15 cellular contexts compared by ENCODE assay signal in the genomic region with DNA sequence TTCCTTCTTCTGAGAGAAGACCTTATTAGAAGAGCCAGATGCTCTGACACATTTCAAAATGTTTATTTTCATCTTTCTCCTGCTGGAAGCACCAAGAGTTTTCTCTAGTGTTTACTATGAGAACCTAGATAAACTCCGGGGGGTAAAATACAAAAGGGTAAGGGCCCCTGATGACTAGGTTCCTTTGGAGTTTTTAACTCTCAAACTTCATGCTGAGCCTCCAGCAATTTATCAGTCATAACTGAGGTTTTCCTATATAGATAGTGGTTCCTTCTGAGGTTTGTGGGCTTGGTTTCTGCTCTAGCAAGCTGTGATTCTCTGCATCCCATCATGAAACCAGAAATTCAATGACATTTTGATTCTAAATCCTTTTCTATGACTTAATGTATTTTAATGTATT.
"Had no signal": no experiment of that assay in that cellular context is flagged by ENCODE, and none has a peak within 500 bp of the region (broad histone marks: within the 10 kb centered on the region; RNA-seq: fewer than 3 reads in every experiment).

No MANE protein-coding gene starts in this region.

- H3K4me3 ChIP-seq: spleen, thoracic aorta, upper lobe of left lung had no signal

- H3K9ac ChIP-seq: parathyroid adenoma had no signal

- H2AFZ ChIP-seq: parathyroid adenoma had no signal

- ATAC-seq: activated naive CD4-positive, alpha-beta T cell treated with anti-CD3 and anti-CD28 coated beads, Interleukin-2, amount 50 U/mL, for 72 hours; left cardiac atrium; natural killer cell; sciatic nerve; stimulated activated memory B cell treated with anti-CD40 and anti-IgM and Interleukin-4, amounts not matched to agents 10 μg/mL and 1 μg/mL and 100 μg/mL, for 72 hours had no signal

- DNase-seq: activated CD4-positive, alpha-beta T cell treated with anti-CD3 and anti-CD28 coated beads, Interleukin-2, amount 50 U/mL, for 4 hours; activated gamma-delta T cell treated with Interleukin-2 at 50 U/mL for 16 hours; amniotic stem cell; cortex of kidney; erythroblast; left cardiac atrium; natural killer cell; spleen; stimulated activated CD4-positive, alpha-beta T cell treated with anti-CD3 and anti-CD28 coated beads, Interleukin-4, amount 100 ng/mL, for 4 hours; upper lobe of left lung had no signal

- H3K36me3 ChIP-seq: spleen, thoracic aorta, upper lobe of left lung had no signal

- H3K4me1 ChIP-seq: parathyroid adenoma, spleen, upper lobe of left lung had no signal

- H3K9me3 ChIP-seq: thoracic aorta, upper lobe of left lung had no signal

- H3K27ac ChIP-seq: parathyroid adenoma, spleen, thoracic aorta, upper lobe of left lung had no signal

- H3K27me3 ChIP-seq: spleen, upper lobe of left lung had no signal
